ENCODE assay signal across 8 cellular contexts in genomic region chr9:135602789-135603481, GRCh38. TPM values are rescaled to one million over a fixed set of nuclear protein-coding genes. Genes with fewer than 3 reads are reported as not detected.
DNase-seq lines count a peak whose midpoint lies in the region; ATAC-seq, FAIRE-seq and TF ChIP-seq lines count a peak whose summit lies in the region.

No MANE protein-coding gene starts in this region.

- no peak overlapping the region for H3K4me2 ChIP-seq in hepatocyte

- H3K27me3 ChIP-seq in adipocyte (replicated peaks; ENCODE audit: control insufficient read depth, insufficient read depth, low read length) = peaks cover 41% of the 10 kb centered on the region
- H3K27me3 ChIP-seq in hepatocyte = no peaks in the 10 kb centered on the region

- H3K4me1 ChIP-seq in adipocyte (ENCODE audit: control insufficient read depth, insufficient read depth, low read length) (no peaks in the 10 kb centered on the region), hepatocyte (ENCODE audit: insufficient read depth) (no peaks in the 10 kb centered on the region)

- TF ChIP-seq CTCF in AG10803 (conservative IDR thresholded peaks at IDR 0.05; ENCODE audit: low read length) (peak; percentile 75), hepatocyte (IDR thresholded peaks at IDR 0.05; ENCODE audit: poor library complexity) (peak; percentile 64)

- no peak overlapping the region for H3K9ac ChIP-seq in adipocyte (ENCODE audit: low read length)

- FAIRE-seq in H54 (lab: Jason Lieb, UNC) = peak; percentile 15

- H3K79me2 ChIP-seq in hepatocyte = no peaks in the 10 kb centered on the region

- no peaks in the 10 kb centered on the region for H3K9me2 ChIP-seq in hepatocyte (replicated peaks; ENCODE audit: insufficient read depth)

- peak; percentile 20 for DNase-seq in AG10803 (ENCODE audit: low read depth)
- DNase-seq in H54 (ENCODE audit: insufficient read length, low spot score) = peak; percentile 79
- DNase-seq in SKM-1 (lab: John Stamatoyannopoulos, UW; ENCODE audit: unreplicated experiment) = peak; percentile 21
- DNase-seq in adipocyte (ENCODE audit: low read depth) = peak; percentile 69
- peak; percentile 64 for DNase-seq in hepatocyte (ENCODE audit: low spot score)
- peak; percentile 20 for DNase-seq in stimulated activated CD4-positive, alpha-beta T cell treated with anti-CD3 and anti-CD28 coated beads, Interleukin-15, amount 100 ng/mL, for 1 hour (ENCODE audit: low read depth in 1 of 2, low spot score in 1 of 2)
- DNase-seq in NCI-H226 = no peak

- ATAC-seq in HG02870 (IDR thresholded peaks at IDR 0.05; ENCODE audit: unreplicated experiment) = no peak

- H3K9me3 ChIP-seq in adipocyte (ENCODE audit: control insufficient read depth, low read length) (no peaks in the 10 kb centered on the region), hepatocyte (ENCODE audit: low read depth) (no peaks in the 10 kb centered on the region)

- H4K20me1 ChIP-seq in hepatocyte (ENCODE audit: insufficient read depth, poor library complexity, severe bottlenecking) = no peaks in the 10 kb centered on the region

- no peak overlapping the region for H2AFZ ChIP-seq in hepatocyte

- no peak overlapping the region for H3K27ac ChIP-seq in hepatocyte

- H3K4me3 ChIP-seq in AG10803 (ENCODE audit: low read length) (no peak overlapping the region), adipocyte (ENCODE audit: low read length) (no peak overlapping the region), hepatocyte (no peak overlapping the region)

- H3K36me3 ChIP-seq in adipocyte (ENCODE audit: control insufficient read depth, insufficient read depth, low read length, severe bottlenecking) (no peaks in the 10 kb centered on the region), hepatocyte (replicated peaks; ENCODE audit: insufficient read depth, low read depth) (no peaks in the 10 kb centered on the region)

- 58% methylated on average over 24 of the region's 24 CpGs for WGBS in hepatocyte (ENCODE audit: low lambda C conversion rate, missing lambda C conversion rate)

- no peak for TF ChIP-seq POLR2A in H54 (IDR thresholded peaks at IDR 0.05; ENCODE audit: low read depth, low read length)

RNA-seq across cellular contexts. Expression of gene GLT6D1, which starts 36.4 kb away (rescaled TPM):
- total RNA-seq in hepatocyte = 0.20 TPM in 2 replicates
- not detected in 2 replicates for polyA plus RNA-seq in hepatocyte

RNA-seq across cellular contexts. Expression of gene PAEP, which starts 41.4 kb away (rescaled TPM):
- total RNA-seq in hepatocyte = not detected in 2 replicates
- polyA plus RNA-seq in hepatocyte = 1.8 TPM in 1 of 2 replicates, not detected in the other

RNA-seq across cellular contexts. Expression of gene OBP2A, which starts 57.0 kb away (rescaled TPM):
- not detected in 2 replicates for total RNA-seq in hepatocyte
- not detected in 2 replicates for polyA plus RNA-seq in hepatocyte
